1 cellular context compared by ENCODE assay signal in the genomic region with DNA sequence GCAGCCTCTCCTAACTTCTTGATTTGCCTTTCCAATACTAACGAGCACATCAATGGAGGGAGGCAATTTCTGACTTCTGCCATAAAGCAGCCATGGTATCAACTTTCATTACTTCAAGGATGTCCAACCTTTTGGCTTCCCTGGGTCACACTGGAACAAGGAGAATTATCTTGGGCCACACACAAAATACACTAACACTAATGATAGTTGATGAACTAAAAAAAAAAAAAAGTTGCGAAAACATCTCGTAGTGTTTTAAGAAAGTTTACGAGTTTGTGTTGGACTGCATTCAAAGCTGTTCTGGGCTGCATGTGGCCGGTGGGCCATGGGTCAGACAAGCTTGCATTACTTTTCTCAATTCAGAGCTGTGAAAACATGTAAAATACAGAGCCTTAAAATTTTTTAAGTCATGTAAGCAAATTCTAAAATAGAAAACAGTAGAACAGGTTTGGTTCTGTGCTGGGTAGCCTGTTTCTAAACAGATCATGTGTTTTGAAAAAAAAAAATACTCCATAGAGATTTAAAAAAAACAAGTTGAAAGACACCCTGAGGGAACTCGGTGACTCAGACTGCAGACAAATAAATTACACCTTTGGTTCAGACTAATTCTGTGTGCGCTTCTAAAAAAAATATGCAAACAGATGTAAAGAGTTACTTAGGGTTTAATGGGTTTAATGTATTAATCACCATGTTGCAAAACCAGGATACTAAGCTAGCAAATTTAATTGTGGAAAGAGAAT.
TF ChIP-seq lines count a peak whose summit lies in the region.

No MANE protein-coding gene starts in this region.

TF ChIP-seq in HepG2, 621 proteins besides CTCF, POLR2A, EP300 and RAD21:
- TF ChIP-seq MAFK (conservative IDR thresholded peaks at IDR 0.05 in 1 of 2, IDR thresholded peaks at IDR 0.05 in 1 of 2; ENCODE audit: low read length in 2 of 2), result peak; percentile 18 to 31; a peak in 2 of 4 replicates
- TF ChIP-seq ZNF674 (CRISPR knock-in tag; IDR thresholded peaks at IDR 0.05; ENCODE audit: low read depth), result no peak
TF ChIP-seq in HepG2: peak in this region for 1.
